In genomic region chr6:125194980-125195379, GRCh38 we compare ENCODE assay signal across 1 cellular context.
TF ChIP-seq lines count a peak whose summit lies in the region.

No MANE protein-coding gene starts in this region.

TF ChIP-seq in A549, 52 proteins besides CTCF, POLR2A, EP300 and RAD21 (continued from another document):
- TF ChIP-seq REST (IDR thresholded peaks at IDR 0.05), result no peak
